In genomic region chr17:83109793-83110645, GRCh38 we compare ENCODE assay signal across 9 cellular contexts. TPM values are rescaled to one million over a fixed set of nuclear protein-coding genes. Genes with fewer than 3 reads are reported as not detected.
DNase-seq lines count a peak whose midpoint lies in the region; ATAC-seq and TF ChIP-seq lines count a peak whose summit lies in the region.
"Had no signal": no experiment of that assay in that cellular context is flagged by ENCODE, and none has a peak within 500 bp of the region (broad histone marks: within the 10 kb centered on the region; RNA-seq: fewer than 3 reads in every experiment).

No MANE protein-coding gene starts in this region.

- H3K4me1 Mint-ChIP-seq in activated CD4-positive, alpha-beta T cell treated with anti-CD3 and anti-CD28 coated beads for 36 hours = no peaks in the 10 kb centered on the region

- CTCF ChIA-PET in activated CD4-positive, alpha-beta T cell treated with anti-CD3 and anti-CD28 coated beads for 36 hours (lab: Charles Lee) = interaction anchor here (0.6 kb wide), 1 partner anchor 27 kb away, joined by 3 read pairs; no protein-coding TSS in a partner anchor

- DNase-seq in GM03348 (ENCODE audit: low spot score) = peak; percentile 95
- DNase-seq in SK-MEL-5 (ENCODE audit: low read depth, low spot score) = peak; percentile 63
- peak; percentile 68 for DNase-seq in glomerular endothelial cell (ENCODE audit: extremely low read depth, low read depth, low spot score)
- peak; percentile 96 for DNase-seq in sigmoid colon
- no peak for DNase-seq in medulla oblongata (ENCODE audit: extremely low spot score)
- DNase-seq in activated CD4-positive, alpha-beta T cell treated with anti-CD3 and anti-CD28 coated beads for 36 hours = no peak
- DNase-seq in SHP77 treated with DMSO at 0.1 percent for 48 hours (lab: John Stamatoyannopoulos, UW) = no peak
- no peak for DNase-seq in GM19240 (ENCODE audit: insufficient read length, low spot score)
- DNase-seq: stimulated activated CD4-positive, alpha-beta T cell treated with anti-CD3 and anti-CD28 coated beads, Interleukin-15, amount 100 ng/mL, for 24 hours had no signal

- no peak for TF ChIP-seq POLR2A in sigmoid colon (IDR thresholded peaks at IDR 0.05)

- no peaks in the 10 kb centered on the region for H3K27me3 ChIP-seq in sigmoid colon

- peak overlapping the region in 3 of 4 donors; percentile 34 to 52 (median 45) for H3K4me3 ChIP-seq in sigmoid colon

- H3K4me1 ChIP-seq in sigmoid colon = peaks cover 0 to 22% (median 18%) of the 10 kb centered on the region in 4 donors

- TF ChIP-seq CTCF in sigmoid colon (IDR thresholded peaks at IDR 0.05) = no peak

- no peak for TF ChIP-seq EP300 in sigmoid colon (IDR thresholded peaks at IDR 0.05)

- H3K4me3 Mint-ChIP-seq in activated CD4-positive, alpha-beta T cell treated with anti-CD3 and anti-CD28 coated beads for 36 hours = no peak overlapping the region

- no peaks in the 10 kb centered on the region for H3K9me3 Mint-ChIP-seq in activated CD4-positive, alpha-beta T cell treated with anti-CD3 and anti-CD28 coated beads for 36 hours (ENCODE audit: low read depth)

- ATAC-seq in activated CD4-positive, alpha-beta T cell treated with anti-CD3 and anti-CD28 coated beads for 36 hours = no peak

- H3K27ac ChIP-seq in sigmoid colon = peak overlapping the region; percentile 67 to 87 (median 73)

- H3K36me3 ChIP-seq in sigmoid colon = no peaks in the 10 kb centered on the region

- POLR2A ChIA-PET in activated CD4-positive, alpha-beta T cell treated with anti-CD3 and anti-CD28 coated beads for 36 hours (lab: Charles Lee) = no interaction called here

- no peaks in the 10 kb centered on the region for H3K36me3 Mint-ChIP-seq in activated CD4-positive, alpha-beta T cell treated with anti-CD3 and anti-CD28 coated beads for 36 hours (ENCODE audit: low read depth)

- H3K27ac Mint-ChIP-seq in activated CD4-positive, alpha-beta T cell treated with anti-CD3 and anti-CD28 coated beads for 36 hours = no peak overlapping the region

- H3K9me3 ChIP-seq in sigmoid colon = no peaks in the 10 kb centered on the region

- peaks cover 5% of the 10 kb centered on the region for H3K27me3 Mint-ChIP-seq in activated CD4-positive, alpha-beta T cell treated with anti-CD3 and anti-CD28 coated beads for 36 hours

- in situ Hi-C loops in SK-MEL-5 (cut with HindIII; ENCODE audit: low pct_unique_long_range_greater_than_20kb, low sequenced_read_pairs) = no loop called here

- 16 to 50% methylated on average over 37 of the region's 37 CpGs for WGBS in sigmoid colon, 2 donors

- intact Hi-C loops in sigmoid colon (cut with DNase I) = no loop called here
- intact Hi-C loops in activated CD4-positive, alpha-beta T cell treated with anti-CD3 and anti-CD28 coated beads for 36 hours (cut with DNase I, micrococcal nuclease) = no loop called here

RNA-seq across cellular contexts. Expression of gene METRNL, which starts 30.6 kb away (rescaled TPM):
- total RNA-seq in SK-MEL-5 (2014; rRNA removed; shearing (Covaris generic)) = 19.7 and 23.4 TPM in 2 replicates
- 29.4 and 37.0 TPM in 2 replicates for polyA plus RNA-seq in SK-MEL-5 (2015; cell fraction: cytosol; rRNA removed)
- 10.3 and 12.9 TPM in 2 replicates for polyA plus RNA-seq in SK-MEL-5 (2015; cell fraction: nucleus; rRNA removed)
- 42.0 and 54.4 TPM in 2 replicates for total RNA-seq in glomerular endothelial cell
- 10 to 100 TPM; 26.8 to 53.6 (median 29.8) TPM for total RNA-seq in sigmoid colon
- polyA plus RNA-seq in sigmoid colon = 100 to 1,000 TPM in 1 of 3 donors, 10 to 100 TPM in 2; 93.1 to 116 (median 99.6) TPM
- 10 to 100 TPM; 22.4 to 26.3 TPM for total RNA-seq in activated CD4-positive, alpha-beta T cell treated with anti-CD3 and anti-CD28 coated beads for 36 hours

Comparison
In these comparisons a context has a peak if more than half of its experiments do, and no peak if none do; other contexts are left out.
1. DNase-seq: peak in GM03348 (single experiment), SK-MEL-5 (single experiment), glomerular endothelial cell (single experiment) and sigmoid colon (single experiment); none in medulla oblongata (single experiment), activated CD4-positive, alpha-beta T cell treated with anti-CD3 and anti-CD28 coated beads for 36 hours (single experiment), SHP77 treated with DMSO at 0.1 percent for 48 hours (single experiment) and GM19240 (single experiment).